1 cellular context compared by ENCODE assay signal in the genomic region with DNA sequence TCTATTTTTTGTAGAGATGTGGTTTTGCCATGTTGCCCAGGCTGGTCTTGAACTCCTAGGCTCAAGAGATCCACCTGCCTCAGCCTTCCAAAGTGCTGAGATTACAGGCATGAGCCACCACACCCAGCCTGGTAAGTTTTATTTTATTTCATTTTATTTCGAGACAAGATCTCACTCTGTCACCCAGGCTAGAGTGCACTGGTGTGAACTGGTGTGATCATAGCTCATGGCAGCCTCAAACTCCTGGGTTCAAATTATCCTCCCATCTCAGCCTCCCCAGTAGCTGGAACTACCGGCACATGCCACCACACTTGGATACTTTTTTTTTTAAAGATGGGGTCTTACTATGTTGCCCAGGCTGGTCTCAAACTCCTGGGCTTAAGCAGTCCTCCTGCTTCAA. TPM values are rescaled to one million over a fixed set of nuclear protein-coding genes. Genes with fewer than 3 reads are reported as not detected.
"Had no signal": no experiment of that assay in that cellular context is flagged by ENCODE, and none has a peak within 500 bp of the region (broad histone marks: within the 10 kb centered on the region; RNA-seq: fewer than 3 reads in every experiment).

No MANE protein-coding gene starts in this region.

RNA-seq across cellular contexts. Expression of a gene that starts 53.9 kb away (rescaled TPM):
- total RNA-seq: natural killer cell treated with Interleukin-12 subunit alpha and Interleukin-12 subunit beta and Interleukin-15 and Interleukin-18, amount 100 ng/mL, for 72 hours had no signal
